In genomic region chr11:36385121-36385530, GRCh38 we compare ENCODE assay signal across 10 cellular contexts.
DNase-seq lines count a peak whose midpoint lies in the region; ATAC-seq and TF ChIP-seq lines count a peak whose summit lies in the region.
"Had no signal": no experiment of that assay in that cellular context is flagged by ENCODE, and none has a peak within 500 bp of the region (broad histone marks: within the 10 kb centered on the region; RNA-seq: fewer than 3 reads in every experiment).

No MANE protein-coding gene starts in this region.

- intact Hi-C loops in activated CD8-positive, alpha-beta T cell treated with anti-CD3 and anti-CD28 coated beads for 36 hours (cut with micrococcal nuclease): loop anchor here (5.0 kb wide), 1 partner anchor 37 kb away; no protein-coding TSS in a partner anchor

- CTCF ChIA-PET in activated CD8-positive, alpha-beta T cell treated with anti-CD3 and anti-CD28 coated beads for 36 hours (lab: Charles Lee): interaction anchor here (0.7 to 1.3 kb wide), 4 partner anchors 9 to 93 kb away, joined by 3 to 4 read pairs (median 3); no protein-coding TSS in a partner anchor
- CTCF ChIA-PET in activated CD8-positive, alpha-beta T cell treated with anti-CD3 and anti-CD28 coated beads, Interleukin-2, amount 10 ng/mL, durations not matched to agents 7 days and 5 days (lab: Charles Lee): interaction anchor here (1.2 kb wide), 1 partner anchor 108 kb away, joined by 4 read pairs; no protein-coding TSS in a partner anchor

- H3K4me1 Mint-ChIP-seq in activated CD8-positive, alpha-beta T cell treated with anti-CD3 and anti-CD28 coated beads for 36 hours (ENCODE audit: low read depth): peaks cover 24% of the 10 kb centered on the region
- peaks cover 13% of the 10 kb centered on the region for H3K4me1 Mint-ChIP-seq in activated CD8-positive, alpha-beta T cell treated with anti-CD3 and anti-CD28 coated beads, Interleukin-2, amount 10 ng/mL, durations not matched to agents 7 days and 5 days (ENCODE audit: low read depth)
- H3K4me1 Mint-ChIP-seq in stimulated activated effector memory CD8-positive, alpha-beta T cell treated with anti-CD3 and anti-CD28 coated beads, Interleukin-12 subunit alpha, Interleukin-12 subunit beta, amount 100 ng/mL, for 72 hours: peaks cover 88% of the 10 kb centered on the region

- peak; percentile 37 for DNase-seq in activated CD8-positive, alpha-beta T cell treated with anti-CD3 and anti-CD28 coated beads for 36 hours
- DNase-seq in activated CD8-positive, alpha-beta T cell treated with anti-CD3 and anti-CD28 coated beads, Interleukin-2, amount 10 ng/mL, durations not matched to agents 7 days and 5 days: no peak
- peak; percentile 66 for DNase-seq in NCI-H2227 treated with DMSO at 0.1 percent for 48 hours (lab: John Stamatoyannopoulos, UW)
- peak; percentile 59 for DNase-seq in dedifferentiated amniotic fluid mesenchymal stem cell (ENCODE audit: extremely low spot score)
- DNase-seq in stimulated activated effector memory CD8-positive, alpha-beta T cell treated with anti-CD3 and anti-CD28 coated beads, Interleukin-12 subunit alpha, Interleukin-12 subunit beta, amount 100 ng/mL, for 72 hours (ENCODE audit: low spot score in 2 of 2): no peak
- no peak for DNase-seq in stimulated activated CD4-positive, alpha-beta T cell treated with anti-CD3 and anti-CD28 coated beads, Interleukin-4, amount 100 ng/mL, for 4 hours
- DNase-seq in C1 segment of cervical spinal cord (lab: John Stamatoyannopoulos, UW): no peak
- DNase-seq: activated CD4-positive, alpha-beta T cell treated with anti-CD3 and anti-CD28 coated beads, Interleukin-2, amount 50 U/mL, for 4 hours; MM.1S had no signal

- no peaks in the 10 kb centered on the region for H3K9me3 Mint-ChIP-seq in activated CD8-positive, alpha-beta T cell treated with anti-CD3 and anti-CD28 coated beads for 36 hours
- no peaks in the 10 kb centered on the region for H3K9me3 Mint-ChIP-seq in activated CD8-positive, alpha-beta T cell treated with anti-CD3 and anti-CD28 coated beads, Interleukin-2, amount 10 ng/mL, durations not matched to agents 7 days and 5 days (ENCODE audit: insufficient read depth)
- H3K9me3 Mint-ChIP-seq in stimulated activated effector memory CD8-positive, alpha-beta T cell treated with anti-CD3 and anti-CD28 coated beads, Interleukin-12 subunit alpha, Interleukin-12 subunit beta, amount 100 ng/mL, for 72 hours: no peaks in the 10 kb centered on the region

- no peak overlapping the region for H3K4me3 Mint-ChIP-seq in activated CD8-positive, alpha-beta T cell treated with anti-CD3 and anti-CD28 coated beads for 36 hours
- no peak overlapping the region for H3K4me3 Mint-ChIP-seq in activated CD8-positive, alpha-beta T cell treated with anti-CD3 and anti-CD28 coated beads, Interleukin-2, amount 10 ng/mL, durations not matched to agents 7 days and 5 days
- H3K4me3 Mint-ChIP-seq in stimulated activated effector memory CD8-positive, alpha-beta T cell treated with anti-CD3 and anti-CD28 coated beads, Interleukin-12 subunit alpha, Interleukin-12 subunit beta, amount 100 ng/mL, for 72 hours: peak overlapping the region; percentile 51

- H3K27ac Mint-ChIP-seq in activated CD8-positive, alpha-beta T cell treated with anti-CD3 and anti-CD28 coated beads for 36 hours: peak overlapping the region; percentile 21
- no peak overlapping the region for H3K27ac Mint-ChIP-seq in activated CD8-positive, alpha-beta T cell treated with anti-CD3 and anti-CD28 coated beads, Interleukin-2, amount 10 ng/mL, durations not matched to agents 7 days and 5 days
- peak overlapping the region; percentile 77 for H3K27ac Mint-ChIP-seq in stimulated activated effector memory CD8-positive, alpha-beta T cell treated with anti-CD3 and anti-CD28 coated beads, Interleukin-12 subunit alpha, Interleukin-12 subunit beta, amount 100 ng/mL, for 72 hours

- peaks cover 5% of the 10 kb centered on the region for H3K36me3 Mint-ChIP-seq in activated CD8-positive, alpha-beta T cell treated with anti-CD3 and anti-CD28 coated beads for 36 hours (ENCODE audit: low read depth)
- H3K36me3 Mint-ChIP-seq in activated CD8-positive, alpha-beta T cell treated with anti-CD3 and anti-CD28 coated beads, Interleukin-2, amount 10 ng/mL, durations not matched to agents 7 days and 5 days (ENCODE audit: low read depth): no peaks in the 10 kb centered on the region
- peaks cover 74% of the 10 kb centered on the region for H3K36me3 Mint-ChIP-seq in stimulated activated effector memory CD8-positive, alpha-beta T cell treated with anti-CD3 and anti-CD28 coated beads, Interleukin-12 subunit alpha, Interleukin-12 subunit beta, amount 100 ng/mL, for 72 hours

- peaks cover 8% of the 10 kb centered on the region for H3K27me3 Mint-ChIP-seq in activated CD8-positive, alpha-beta T cell treated with anti-CD3 and anti-CD28 coated beads for 36 hours
- peaks cover 6% of the 10 kb centered on the region for H3K27me3 Mint-ChIP-seq in activated CD8-positive, alpha-beta T cell treated with anti-CD3 and anti-CD28 coated beads, Interleukin-2, amount 10 ng/mL, durations not matched to agents 7 days and 5 days (ENCODE audit: low read depth)

- ATAC-seq in activated CD8-positive, alpha-beta T cell treated with anti-CD3 and anti-CD28 coated beads for 36 hours: peak; percentile 68
- ATAC-seq in activated CD8-positive, alpha-beta T cell treated with anti-CD3 and anti-CD28 coated beads, Interleukin-2, amount 10 ng/mL, durations not matched to agents 7 days and 5 days: no peak
- peak; percentile 93 for ATAC-seq in stimulated activated effector memory CD8-positive, alpha-beta T cell treated with anti-CD3 and anti-CD28 coated beads, Interleukin-12 subunit alpha, Interleukin-12 subunit beta, amount 100 ng/mL, for 72 hours
- no peak for ATAC-seq in HG03432 (IDR thresholded peaks at IDR 0.05; ENCODE audit: unreplicated experiment)

- POLR2A ChIA-PET in activated CD8-positive, alpha-beta T cell treated with anti-CD3 and anti-CD28 coated beads for 36 hours (lab: Charles Lee): interaction anchor here (1.0 kb wide), 1 partner anchor 9 kb away, joined by 4 read pairs; no protein-coding TSS in a partner anchor
- POLR2A ChIA-PET in activated CD8-positive, alpha-beta T cell treated with anti-CD3 and anti-CD28 coated beads, Interleukin-2, amount 10 ng/mL, durations not matched to agents 7 days and 5 days (lab: Charles Lee): no interaction called here

- no peak for TF ChIP-seq CTCF in activated CD8-positive, alpha-beta T cell treated with anti-CD3 and anti-CD28 coated beads for 36 hours (IDR thresholded peaks at IDR 0.05)

Comparison
In these comparisons a context has a peak if more than half of its experiments do, and no peak if none do; other contexts are left out.
1. ATAC-seq: peak in activated CD8-positive, alpha-beta T cell treated with anti-CD3 and anti-CD28 coated beads for 36 hours (single experiment) and stimulated activated effector memory CD8-positive, alpha-beta T cell treated with anti-CD3 and anti-CD28 coated beads, Interleukin-12 subunit alpha, Interleukin-12 subunit beta, amount 100 ng/mL, for 72 hours (single experiment); none in activated CD8-positive, alpha-beta T cell treated with anti-CD3 and anti-CD28 coated beads, Interleukin-2, amount 10 ng/mL, durations not matched to agents 7 days and 5 days (single experiment) and HG03432 (single experiment).
2. DNase-seq: peak in activated CD8-positive, alpha-beta T cell treated with anti-CD3 and anti-CD28 coated beads for 36 hours (single experiment), NCI-H2227 treated with DMSO at 0.1 percent for 48 hours (single experiment) and dedifferentiated amniotic fluid mesenchymal stem cell (single experiment); none in activated CD8-positive, alpha-beta T cell treated with anti-CD3 and anti-CD28 coated beads, Interleukin-2, amount 10 ng/mL, durations not matched to agents 7 days and 5 days (single experiment), stimulated activated effector memory CD8-positive, alpha-beta T cell treated with anti-CD3 and anti-CD28 coated beads, Interleukin-12 subunit alpha, Interleukin-12 subunit beta, amount 100 ng/mL, for 72 hours (0 of 2), stimulated activated CD4-positive, alpha-beta T cell treated with anti-CD3 and anti-CD28 coated beads, Interleukin-4, amount 100 ng/mL, for 4 hours (0 of 2) and C1 segment of cervical spinal cord (0 of 14).